Comparison of ENCODE assay signal across 8 cellular contexts in the genomic region with DNA sequence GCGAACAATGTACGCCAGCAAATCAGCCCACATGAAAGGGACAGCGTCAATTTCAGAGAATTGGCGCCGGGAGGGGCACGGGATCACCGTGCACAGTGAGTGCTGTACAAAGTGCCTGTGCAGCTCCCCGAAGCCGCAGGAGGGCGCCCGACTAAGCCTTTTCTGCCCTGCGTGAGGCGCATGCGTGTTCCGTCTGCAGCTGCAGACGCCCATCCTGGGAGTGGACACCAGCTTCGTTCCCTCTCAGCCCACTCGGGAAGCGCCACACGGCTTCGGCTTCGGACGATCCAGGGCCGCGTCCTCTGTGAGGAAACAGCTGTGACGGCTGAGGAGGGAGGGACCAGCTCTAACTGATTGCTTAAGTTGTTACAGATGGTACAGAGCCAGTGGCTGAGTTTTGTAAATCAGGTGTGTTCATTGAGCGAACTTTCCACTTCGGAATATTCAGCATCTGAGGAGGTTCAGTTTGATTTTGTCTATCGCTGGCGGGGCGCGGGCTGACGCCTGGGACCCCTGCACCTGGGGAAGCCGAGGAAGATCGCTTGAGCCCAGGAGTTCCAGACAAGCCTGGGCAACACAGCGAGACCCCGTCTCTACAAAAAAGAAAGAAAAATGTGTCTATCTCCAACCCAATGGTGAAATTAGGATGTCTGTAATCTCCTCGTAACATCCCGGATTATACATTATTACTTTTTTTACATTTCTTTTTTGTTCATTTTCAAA. TPM values are rescaled to one million over a fixed set of nuclear protein-coding genes. Genes with fewer than 3 reads are reported as not detected.
DNase-seq lines count a peak whose midpoint lies in the region; ATAC-seq and TF ChIP-seq lines count a peak whose summit lies in the region.

No MANE protein-coding gene starts in this region.

- H3K4me3 ChIP-seq in Karpas-422 (ENCODE audit: low read length) = peak overlapping the region; percentile 46; the same call in 1 of the 2 replicates

- ATAC-seq in foreskin keratinocyte (peak; percentile 89), HG03469 (IDR thresholded peaks at IDR 0.05; ENCODE audit: unreplicated experiment) (no peak)
- peak; percentile 94 to 97 for ATAC-seq in stimulated activated naive B cell treated with anti-CD40 and anti-IgM and Interleukin-4, amounts not matched to agents 10 μg/mL and 1 μg/mL and 100 μg/mL, for 72 hours (replicated peaks)

- no peaks in the 10 kb centered on the region for H3K36me3 Mint-ChIP-seq in nephron progenitor cell (ENCODE audit: low read depth)
- H3K36me3 Mint-ChIP-seq in stimulated activated naive B cell treated with anti-CD40 and anti-IgM and Interleukin-4, amounts not matched to agents 10 μg/mL and 1 μg/mL and 100 μg/mL, for 72 hours = peaks cover 3% of the 10 kb centered on the region in 2 donors

- H3K4me3 Mint-ChIP-seq in nephron progenitor cell = peak overlapping the region; percentile 80
- peak overlapping the region; percentile 82 to 84 for H3K4me3 Mint-ChIP-seq in stimulated activated naive B cell treated with anti-CD40 and anti-IgM and Interleukin-4, amounts not matched to agents 10 μg/mL and 1 μg/mL and 100 μg/mL, for 72 hours

- peaks cover 28% of the 10 kb centered on the region for H3K9me3 Mint-ChIP-seq in nephron progenitor cell
- H3K9me3 Mint-ChIP-seq in stimulated activated naive B cell treated with anti-CD40 and anti-IgM and Interleukin-4, amounts not matched to agents 10 μg/mL and 1 μg/mL and 100 μg/mL, for 72 hours = peaks cover 0 to 2% of the 10 kb centered on the region in 2 donors

- H3K4me1 Mint-ChIP-seq in nephron progenitor cell = peaks cover 20% of the 10 kb centered on the region
- H3K4me1 Mint-ChIP-seq in stimulated activated naive B cell treated with anti-CD40 and anti-IgM and Interleukin-4, amounts not matched to agents 10 μg/mL and 1 μg/mL and 100 μg/mL, for 72 hours = peaks cover 11 to 14% of the 10 kb centered on the region in 2 donors

- H3K9me3 ChIP-seq in Karpas-422 (ENCODE audit: low read length) = no peaks in the 10 kb centered on the region

- H3K4me1 ChIP-seq in Karpas-422 (ENCODE audit: low read length) = peaks cover 8% of the 10 kb centered on the region
- no peaks in the 10 kb centered on the region for H3K4me1 ChIP-seq in foreskin keratinocyte

- H3K4me2 ChIP-seq in Karpas-422 (ENCODE audit: low read depth, low read length, poor library complexity, severe bottlenecking) = peak overlapping the region; percentile 56

- no peaks in the 10 kb centered on the region for H4K20me1 ChIP-seq in Karpas-422 (ENCODE audit: insufficient read depth, low read depth, low read length)

- H2AFZ ChIP-seq in Karpas-422 (ENCODE audit: low read length) = peak overlapping the region; percentile 65; the same call in 1 of the 2 replicates

- H3K27me3 Mint-ChIP-seq in nephron progenitor cell (ENCODE audit: low read depth, poor library complexity) = peaks cover 62% of the 10 kb centered on the region
- H3K27me3 Mint-ChIP-seq in stimulated activated naive B cell treated with anti-CD40 and anti-IgM and Interleukin-4, amounts not matched to agents 10 μg/mL and 1 μg/mL and 100 μg/mL, for 72 hours = peaks cover 65 to 79% of the 10 kb centered on the region in 2 donors

- no peaks in the 10 kb centered on the region for H3K79me2 ChIP-seq in Karpas-422 (ENCODE audit: low read length)

- H3K27ac ChIP-seq in Karpas-422 (ENCODE audit: low read length) (no peak overlapping the region), foreskin keratinocyte (no peak overlapping the region)

- no peaks in the 10 kb centered on the region for H3K36me3 ChIP-seq in Karpas-422 (ENCODE audit: insufficient read depth, low read length)

- TF ChIP-seq CTCF in foreskin keratinocyte (conservative IDR thresholded peaks at IDR 0.05) (peak; percentile 96), nephron progenitor cell (IDR thresholded peaks at IDR 0.05) (peak; percentile 87)

- no peaks in the 10 kb centered on the region for H3K9me2 ChIP-seq in Karpas-422 (replicated peaks; ENCODE audit: insufficient read depth, low read length)

- H3K27me3 ChIP-seq in Karpas-422 (ENCODE audit: low read length) (0 out of 2 replicates have a peak, but pooled peaks cover 2% of the 10 kb centered on the region), foreskin keratinocyte (peaks cover 3% of the 10 kb centered on the region)

- H3K9ac ChIP-seq in Karpas-422 (ENCODE audit: low read length) = peak overlapping the region; percentile 57

- H3K27ac Mint-ChIP-seq in nephron progenitor cell = no peak overlapping the region
- H3K27ac Mint-ChIP-seq in stimulated activated naive B cell treated with anti-CD40 and anti-IgM and Interleukin-4, amounts not matched to agents 10 μg/mL and 1 μg/mL and 100 μg/mL, for 72 hours = no peak overlapping the region

- DNase-seq in EL (peak; percentile 91), Karpas-422 (peak; percentile 91), SHP77 (lab: John Stamatoyannopoulos, UW) (peak; percentile 91 to 94), foreskin keratinocyte (peak; percentile 45 to 69), nephron progenitor cell (peak; percentile 90)
- peak; percentile 89 for DNase-seq in activated gamma-delta T cell treated with anti-CD3 and anti-CD28 coated beads, Interleukin-2, amount 50 U/mL, for 16 hours (ENCODE audit: low read depth)
- peak; percentile 83 for DNase-seq in stimulated activated naive B cell treated with anti-CD40 and anti-IgM and Interleukin-4, amounts not matched to agents 10 μg/mL and 1 μg/mL and 100 μg/mL, for 72 hours

RNA-seq across cellular contexts. Expression of gene ZNF287, which starts 15.4 kb away (rescaled TPM):
- total RNA-seq in Karpas-422 (2014; rRNA removed; shearing (Covaris generic); ENCODE audit: low replicate concordance) = 0.40 and 0.41 TPM in 2 replicates
- 6.1 and 7.0 TPM in 2 replicates for total RNA-seq in foreskin keratinocyte
- 9.1 and 10.3 TPM in 2 replicates for polyA plus RNA-seq in foreskin keratinocyte
